In genomic region chr17:44987194-44987882, GRCh38 we compare ENCODE assay signal across 10 cellular contexts. TPM values are rescaled to one million over a fixed set of nuclear protein-coding genes. Genes with fewer than 3 reads are reported as not detected.
DNase-seq lines count a peak whose midpoint lies in the region; ATAC-seq, FAIRE-seq and TF ChIP-seq lines count a peak whose summit lies in the region.
"Had no signal": no experiment of that assay in that cellular context is flagged by ENCODE, and none has a peak within 500 bp of the region (broad histone marks: within the 10 kb centered on the region; RNA-seq: fewer than 3 reads in every experiment).

No MANE protein-coding gene starts in this region.

- CTCF ChIA-PET in PC-3 (lab: Charles Lee) = interaction anchor here (0.6 kb wide), 1 partner anchor 11 kb away, joined by 3 read pairs; no protein-coding TSS in a partner anchor
- CTCF ChIA-PET in CD4-positive, alpha-beta memory T cell (lab: Charles Lee; ENCODE audit: partially characterized antibody) = interaction anchor here (1.8 kb wide), 1 partner anchor 34 kb away, joined by 4 read pairs; no protein-coding TSS in a partner anchor

- no peaks in the 10 kb centered on the region for H3K36me3 ChIP-seq in GM23338 (ENCODE audit: insufficient read depth)
- no peaks in the 10 kb centered on the region for H3K36me3 ChIP-seq in PC-3 (ENCODE audit: low read depth, low read length)
- no peaks in the 10 kb centered on the region for H3K36me3 ChIP-seq in hepatocyte (replicated peaks; ENCODE audit: insufficient read depth, low read depth)
- no peaks in the 10 kb centered on the region for H3K36me3 ChIP-seq in CD4-positive, alpha-beta memory T cell (ENCODE audit: insufficient read depth, low read length)

- ATAC-seq in GM23338 (peak; percentile 89), PC-3 (peak; percentile 9; the same call in 1 of the 2 replicates)

- H3K4me2 ChIP-seq in GM23338 (peak overlapping the region; percentile 91), PC-3 (ENCODE audit: low read length) (no peak overlapping the region), hepatocyte (peak overlapping the region; percentile 51)

- peaks cover 3% of the 10 kb centered on the region; the same call in 2 of the 3 replicates for H3K9me3 Mint-ChIP-seq in GM23338
- no peaks in the 10 kb centered on the region for H3K9me3 Mint-ChIP-seq in progenitor cell of endocrine pancreas (ENCODE audit: low read depth)
- peaks cover 0 to 1% (median 0%) of the 10 kb centered on the region in 8 donors for H3K9me3 Mint-ChIP-seq in CD4-positive, alpha-beta memory T cell

- H3K4me1 Mint-ChIP-seq in GM23338 = peaks cover 31% of the 10 kb centered on the region
- H3K4me1 Mint-ChIP-seq in progenitor cell of endocrine pancreas (ENCODE audit: low read depth) = peaks cover 34% of the 10 kb centered on the region
- H3K4me1 Mint-ChIP-seq in CD4-positive, alpha-beta memory T cell = no peaks in the 10 kb centered on the region

- 4% methylated on average over 18 of the region's 18 CpGs for WGBS in hepatocyte (ENCODE audit: low lambda C conversion rate, missing lambda C conversion rate)

- H4K20me1 ChIP-seq in GM23338 (replicated peaks; ENCODE audit: insufficient read depth) = no peaks in the 10 kb centered on the region
- H4K20me1 ChIP-seq in PC-3 (ENCODE audit: low read length) = no peaks in the 10 kb centered on the region
- no peaks in the 10 kb centered on the region for H4K20me1 ChIP-seq in hepatocyte (ENCODE audit: insufficient read depth, poor library complexity, severe bottlenecking)

- peak overlapping the region; percentile 79 for H3K27ac Mint-ChIP-seq in GM23338
- peak overlapping the region; percentile 79 for H3K27ac Mint-ChIP-seq in progenitor cell of endocrine pancreas
- no peak overlapping the region for H3K27ac Mint-ChIP-seq in CD4-positive, alpha-beta memory T cell

- H2AFZ ChIP-seq in GM23338 = peak overlapping the region; percentile 95
- no peak overlapping the region for H2AFZ ChIP-seq in PC-3 (ENCODE audit: low read length)
- peak overlapping the region; percentile 5 for H2AFZ ChIP-seq in hepatocyte

- peak; percentile 84 for DNase-seq in GM23338 (ENCODE audit: low spot score)
- no peak for DNase-seq in PC-3
- no peak for DNase-seq in hepatocyte (ENCODE audit: low spot score)
- no peak for DNase-seq in progenitor cell of endocrine pancreas (ENCODE audit: low spot score, unreplicated experiment)
- no peak for DNase-seq in SW480 (ENCODE audit: low spot score)
- DNase-seq in frontal cortex (ENCODE audit: low spot score in 2 of 2) = no peak
- DNase-seq in CD4-positive, alpha-beta memory T cell = no peak
- DNase-seq: DMS79, foreskin fibroblast, right cardiac atrium had no signal

- peak overlapping the region; percentile 72 for H3K4me3 ChIP-seq in GM23338
- no peak overlapping the region for H3K4me3 ChIP-seq in PC-3 (ENCODE audit: low read length)
- H3K4me3 ChIP-seq in hepatocyte = no peak overlapping the region
- H3K4me3 ChIP-seq in CD4-positive, alpha-beta memory T cell (ENCODE audit: low read length in 2 of 2) = no peak overlapping the region

- no peaks in the 10 kb centered on the region for H3K79me2 ChIP-seq in GM23338 (replicated peaks; ENCODE audit: insufficient read depth)
- no peaks in the 10 kb centered on the region for H3K79me2 ChIP-seq in PC-3 (ENCODE audit: low read length)
- no peaks in the 10 kb centered on the region for H3K79me2 ChIP-seq in hepatocyte

- BruUV-seq in PC-3 (replicated peaks; lab: Mats Ljungman, UMichigan) = no TSS peak

- no peaks in the 10 kb centered on the region for H3K9me3 ChIP-seq in PC-3 (ENCODE audit: low read length)
- no peaks in the 10 kb centered on the region for H3K9me3 ChIP-seq in hepatocyte (ENCODE audit: low read depth)
- no peaks in the 10 kb centered on the region for H3K9me3 ChIP-seq in CD4-positive, alpha-beta memory T cell (ENCODE audit: control insufficient read depth in 1 of 2, low read length in 2 of 2)

- H3K36me3 Mint-ChIP-seq in GM23338 (ENCODE audit: low read depth) = no peaks in the 10 kb centered on the region; the same call in 2 of the 3 replicates
- H3K36me3 Mint-ChIP-seq in progenitor cell of endocrine pancreas (ENCODE audit: insufficient read depth) = no peaks in the 10 kb centered on the region
- H3K36me3 Mint-ChIP-seq in CD4-positive, alpha-beta memory T cell = no peaks in the 10 kb centered on the region

- H3F3A ChIP-seq in GM23338 (replicated peaks; ENCODE audit: low read depth) (peaks cover 14% of the 10 kb centered on the region; the same call in 1 of the 2 replicates), PC-3 (ENCODE audit: low read length, unreplicated experiment) (no peaks in the 10 kb centered on the region)

- H3K27me3 Mint-ChIP-seq in GM23338 (ENCODE audit: insufficient read depth, low read depth, poor library complexity) (peaks cover 23% of the 10 kb centered on the region), progenitor cell of endocrine pancreas (peaks cover 16% of the 10 kb centered on the region)
- H3K27me3 Mint-ChIP-seq in CD4-positive, alpha-beta memory T cell = peaks cover 21 to 23% of the 10 kb centered on the region in 2 donors

- no peaks in the 10 kb centered on the region; the same call in 1 of the 2 replicates for H3K9me2 ChIP-seq in GM23338 (ENCODE audit: insufficient read depth)
- H3K9me2 ChIP-seq in PC-3 (replicated peaks; ENCODE audit: low read length) = no peaks in the 10 kb centered on the region; the same call in 1 of the 2 replicates
- H3K9me2 ChIP-seq in hepatocyte (replicated peaks; ENCODE audit: insufficient read depth) = no peaks in the 10 kb centered on the region

- H3K9ac ChIP-seq in PC-3 (ENCODE audit: low read length) = no peak overlapping the region

- H3K4me1 ChIP-seq in GM23338 (ENCODE audit: insufficient read depth) (peaks cover 23% of the 10 kb centered on the region), PC-3 (ENCODE audit: insufficient read depth, low read length) (peaks cover 9% of the 10 kb centered on the region; the same call in 1 of the 2 replicates), hepatocyte (ENCODE audit: insufficient read depth) (peaks cover 9% of the 10 kb centered on the region)
- no peaks in the 10 kb centered on the region for H3K4me1 ChIP-seq in CD4-positive, alpha-beta memory T cell (ENCODE audit: insufficient read depth, low read length)

- H3K27ac ChIP-seq in GM23338 (ENCODE audit: low read depth) (peak overlapping the region; percentile 81), PC-3 (ENCODE audit: low read length) (no peak overlapping the region), hepatocyte (no peak overlapping the region)
- H3K27ac ChIP-seq in CD4-positive, alpha-beta memory T cell (ENCODE audit: low read depth, low read length) = no peak overlapping the region

- H3K4me3 Mint-ChIP-seq in GM23338 (peak overlapping the region; percentile 70), progenitor cell of endocrine pancreas (ENCODE audit: low read depth) (peak overlapping the region; percentile 44)
- H3K4me3 Mint-ChIP-seq in CD4-positive, alpha-beta memory T cell = peak overlapping the region in 2 of 8 donors; percentile 13 to 36

- peaks cover 7% of the 10 kb centered on the region; the same call in 1 of the 2 replicates for H3K27me3 ChIP-seq in GM23338 (ENCODE audit: insufficient read depth)
- no peaks in the 10 kb centered on the region for H3K27me3 ChIP-seq in PC-3 (ENCODE audit: low read length)
- H3K27me3 ChIP-seq in hepatocyte = peaks cover 17% of the 10 kb centered on the region
- peaks cover 15% of the 10 kb centered on the region for H3K27me3 ChIP-seq in CD4-positive, alpha-beta memory T cell (ENCODE audit: insufficient read depth, low read length)

- TF ChIP-seq CTCF in GM23338 (conservative IDR thresholded peaks at IDR 0.05; ENCODE audit: low read depth in 2 of 2) (no peak), PC-3 (conservative IDR thresholded peaks at IDR 0.05; ENCODE audit: low read depth, low read length) (no peak), hepatocyte (IDR thresholded peaks at IDR 0.05; ENCODE audit: poor library complexity) (no peak), progenitor cell of endocrine pancreas (IDR thresholded peaks at IDR 0.05; ENCODE audit: unreplicated experiment) (no peak)

- intact Hi-C loops in PC-3 (cut with micrococcal nuclease) = no loop called here
- intact Hi-C loops in CD4-positive, alpha-beta memory T cell (cut with micrococcal nuclease) = no loop called here

- POLR2A ChIA-PET in PC-3 (lab: Charles Lee; ENCODE audit: unreplicated experiment) = interaction anchor here (0.6 kb wide), 1 partner anchor 19 kb away, joined by 11 read pairs; the partner anchor contains the start of gene C1QL1
- POLR2A ChIA-PET in CD4-positive, alpha-beta memory T cell (lab: Charles Lee; ENCODE audit: partially characterized antibody) = no interaction called here

- no peak for FAIRE-seq in frontal cortex (lab: Jason Lieb, UNC)

RNA-seq across cellular contexts. Expression of gene C1QL1, which starts 19.2 kb away (rescaled TPM):
- total RNA-seq in GM23338 (2014; rRNA removed; shearing (Covaris generic)) = 4.9 and 14.4 TPM in 2 replicates
- 4.3 and 6.8 TPM in 2 replicates for polyA plus RNA-seq in GM23338 (2016; fragmentation: Nextera tagmentation; extraction: Ambion mirVana)
- total RNA-seq in PC-3 (2014; rRNA removed) = 2.8 and 4.1 TPM in 2 replicates
- 12.8 and 15.1 TPM in 2 replicates for total RNA-seq in hepatocyte
- 54.9 and 68.3 TPM in 2 replicates for polyA plus RNA-seq in hepatocyte
- 36.2 and 37.0 TPM in 2 replicates for total RNA-seq in progenitor cell of endocrine pancreas
- total RNA-seq in frontal cortex = 1.2 TPM
- total RNA-seq in CD4-positive, alpha-beta memory T cell = not detected
- not detected for polyA plus RNA-seq in CD4-positive, alpha-beta memory T cell

RNA-seq across cellular contexts. Expression of gene KIF18B, which starts 39.8 kb away (rescaled TPM):
- 27.1 and 28.4 TPM in 2 replicates for total RNA-seq in GM23338 (2014; rRNA removed; shearing (Covaris generic))
- polyA plus RNA-seq in GM23338 (2016; fragmentation: Nextera tagmentation; extraction: Ambion mirVana) (13.5 and 14.1 TPM in 2 replicates), hepatocyte (4.3 and 5.0 TPM in 2 replicates)
- total RNA-seq in PC-3 (2014; rRNA removed) (25.0 and 28.5 TPM in 2 replicates), hepatocyte (1.8 and 2.1 TPM in 2 replicates), progenitor cell of endocrine pancreas (27.7 and 32.2 TPM in 2 replicates), frontal cortex (0.41 TPM)
- not detected for total RNA-seq in CD4-positive, alpha-beta memory T cell
- polyA plus RNA-seq in CD4-positive, alpha-beta memory T cell = not detected

Comparison
In these comparisons a context has a peak if more than half of its experiments do, and no peak if none do; other contexts are left out.
1. H3K27ac Mint-ChIP-seq: peak in GM23338 (single experiment) and progenitor cell of endocrine pancreas (single experiment); none in CD4-positive, alpha-beta memory T cell (0 of 7).